In the genomic region with DNA sequence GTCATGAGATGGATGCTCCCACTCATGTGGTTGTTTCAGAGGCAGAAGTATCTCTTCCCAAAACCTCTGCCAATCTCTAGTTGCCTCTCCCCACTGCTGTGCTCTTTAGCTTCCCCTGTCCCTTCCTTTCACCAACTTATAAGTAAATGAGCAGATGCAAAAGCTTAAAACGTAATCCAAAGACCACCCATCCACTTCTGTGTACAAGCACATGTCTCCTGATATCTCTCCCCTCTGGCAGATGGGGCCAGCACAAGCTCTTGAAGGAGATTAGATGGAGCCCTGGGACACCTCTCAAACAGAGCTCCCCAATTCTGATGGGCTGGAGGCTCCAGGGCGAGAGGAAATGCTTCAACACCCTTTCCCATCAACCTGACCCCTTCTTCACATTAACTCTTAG, we compare ENCODE assay signal across 23 cellular contexts.
"Had no signal": no experiment of that assay in that cellular context is flagged by ENCODE, and none has a peak within 500 bp of the region (broad histone marks: within the 10 kb centered on the region; RNA-seq: fewer than 3 reads in every experiment).

No MANE protein-coding gene starts in this region.

- H3K4me3 ChIP-seq: coronary artery, hepatocyte, psoas muscle, right lobe of liver, spleen, testis, tibial nerve had no signal

- H3K4me2 ChIP-seq: hepatocyte had no signal

- ATAC-seq: foreskin keratinocyte; left colon; right lobe of liver; stimulated activated memory B cell treated with anti-CD40 and anti-IgM and Interleukin-4, amounts not matched to agents 10 μg/mL and 1 μg/mL and 100 μg/mL, for 72 hours had no signal

- H3K36me3 ChIP-seq: right lobe of liver, spleen, tibial nerve had no signal

- H3K36me3 Mint-ChIP-seq: naive B cell had no signal

- H3K4me1 ChIP-seq: right lobe of liver, testis had no signal

- H3K9me3 Mint-ChIP-seq: endodermal cell; nephron progenitor cell; stimulated activated memory B cell treated with anti-CD40 and anti-IgM and Interleukin-4, amounts not matched to agents 10 μg/mL and 1 μg/mL and 100 μg/mL, for 72 hours had no signal

- H3K27me3 ChIP-seq: foreskin keratinocyte, hepatocyte, right lobe of liver, spleen, testis, tibial nerve had no signal

- DNase-seq: effector CD4-positive, alpha-beta T cell; endodermal cell; erythroblast; foreskin keratinocyte; head of caudate nucleus; left colon; mesendoderm; naive B cell; nephron progenitor cell; psoas muscle; retina; right lobe of liver; spleen; stimulated activated CD4-positive, alpha-beta T cell treated with anti-CD3 and anti-CD28 coated beads, Interleukin-15, amount 100 ng/mL, for 24 hours; stimulated activated CD4-positive, alpha-beta T cell treated with anti-CD3 and anti-CD28 coated beads, Interleukin-1b, Interleukin-23, amount 100 ng/mL, for 48 hours; stimulated activated CD4-positive, alpha-beta T cell treated with anti-CD3 and anti-CD28 coated beads, Interleukin-4, amount 100 ng/mL, for 24 hours; testis had no signal

- H3K27ac Mint-ChIP-seq: endodermal cell; nephron progenitor cell; stimulated activated memory B cell treated with anti-CD40 and anti-IgM and Interleukin-4, amounts not matched to agents 10 μg/mL and 1 μg/mL and 100 μg/mL, for 72 hours; stimulated activated naive CD8-positive, alpha-beta T cell treated with anti-CD3 and anti-CD28 coated beads, Interleukin-15, Interleukin-2, amounts not matched to agents 100 ng/mL and 50 ng/mL, for 24 hours had no signal

- H3K27ac ChIP-seq: coronary artery, foreskin keratinocyte, hepatocyte, psoas muscle, right lobe of liver, spleen, testis, tibial nerve had no signal

- H2AFZ ChIP-seq: hepatocyte had no signal

- H3K9me3 ChIP-seq: psoas muscle, right lobe of liver, spleen, testis, tibial nerve had no signal

- H3K4me1 Mint-ChIP-seq: naive B cell had no signal

- FAIRE-seq: endothelial cell of umbilical vein had no signal

- H3K4me3 Mint-ChIP-seq: endodermal cell; naive B cell; nephron progenitor cell; stimulated activated memory B cell treated with anti-CD40 and anti-IgM and Interleukin-4, amounts not matched to agents 10 μg/mL and 1 μg/mL and 100 μg/mL, for 72 hours; stimulated activated naive CD8-positive, alpha-beta T cell treated with anti-CD3 and anti-CD28 coated beads, Interleukin-15, Interleukin-2, amounts not matched to agents 100 ng/mL and 50 ng/mL, for 24 hours had no signal
